Comparison of ENCODE assay signal across 13 cellular contexts in genomic region chr2:105141099-105141614, GRCh38.
"Had no signal": no experiment of that assay in that cellular context is flagged by ENCODE, and none has a peak within 500 bp of the region (broad histone marks: within the 10 kb centered on the region; RNA-seq: fewer than 3 reads in every experiment).

No MANE protein-coding gene starts in this region.

- H3K27ac Mint-ChIP-seq: endodermal cell, natural killer cell had no signal

- DNase-seq: activated naive CD4-positive, alpha-beta T cell treated with anti-CD3 and anti-CD28 coated beads, Interleukin-2, amount 50 U/mL, for 16 hours; activated T-cell treated with anti-CD3 and anti-CD28 coated beads, Interleukin-2, amount 50 U/mL, for 1 hour; amniotic stem cell; brain microvascular endothelial cell; dermis blood vessel endothelial cell; endodermal cell; left colon; natural killer cell; sigmoid colon; stimulated activated CD4-positive, alpha-beta T cell treated with anti-CD3 and anti-CD28 coated beads, Interleukin-12 subunit alpha, Interleukin-12 subunit beta, amount 100 ng/mL, for 4 hours; stimulated activated naive CD4-positive, alpha-beta T cell treated with Interleukin-2 at 50 U/mL for 16 hours; upper lobe of left lung had no signal

- H3K36me3 Mint-ChIP-seq: natural killer cell had no signal

- H3K9me3 Mint-ChIP-seq: endodermal cell, natural killer cell had no signal

- H3K4me3 Mint-ChIP-seq: endodermal cell, natural killer cell had no signal

- H3K4me3 ChIP-seq: lung, sigmoid colon, upper lobe of left lung had no signal

- H3K9me3 ChIP-seq: sigmoid colon, upper lobe of left lung had no signal

- ATAC-seq: left colon had no signal

- H3K27ac ChIP-seq: brain microvascular endothelial cell, sigmoid colon, upper lobe of left lung had no signal

- H3K36me3 ChIP-seq: brain microvascular endothelial cell, sigmoid colon, upper lobe of left lung had no signal
